8 cellular contexts compared by ENCODE assay signal in the genomic region with DNA sequence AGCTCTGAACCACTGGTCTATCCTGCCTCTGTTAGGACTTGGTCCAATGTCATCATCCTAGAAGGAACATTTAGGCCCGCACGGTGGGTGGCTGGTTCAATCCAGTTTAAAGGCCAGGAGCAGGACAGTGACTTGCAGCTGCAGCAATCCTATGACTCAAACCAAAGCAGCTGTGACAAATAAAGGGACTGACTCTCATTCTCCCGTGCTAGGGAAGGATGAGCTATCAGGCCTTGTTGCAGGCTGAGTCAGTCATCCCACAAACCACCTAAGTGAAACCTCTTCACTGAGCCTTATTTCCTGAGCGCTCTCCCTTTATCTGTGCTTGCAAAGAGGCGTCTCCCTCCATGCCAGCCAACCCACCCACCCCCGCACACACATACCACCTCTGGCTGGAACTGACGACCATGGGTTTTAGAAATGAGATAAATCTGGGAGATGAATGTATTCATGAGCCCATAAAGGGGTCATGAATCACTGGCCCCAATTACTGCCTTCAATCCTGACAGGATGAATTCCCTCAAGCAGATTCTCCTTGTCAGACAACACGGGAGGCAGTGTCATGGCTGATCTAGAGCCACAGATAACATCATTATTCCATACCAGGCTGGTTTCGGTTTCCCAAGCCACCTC.
A peak's percentile ranks its signal among the peaks of the same experiment; 100 is the strongest.
DNase-seq lines count a peak whose midpoint lies in the region; ATAC-seq and TF ChIP-seq lines count a peak whose summit lies in the region.

No MANE protein-coding gene starts in this region.

- H3K36me3 Mint-ChIP-seq in GM23338 (ENCODE audit: low read depth): no peaks in the 10 kb centered on the region

- H3K9me3 ChIP-seq in Panc1 (ENCODE audit: control insufficient read depth, insufficient read depth, low read depth, low read length): no peaks in the 10 kb centered on the region

- no TSS peak for BruUV-seq in Panc1 (replicated peaks; lab: Mats Ljungman, UMichigan)

- H3K27ac ChIP-seq in GM23338 (ENCODE audit: low read depth): no peak overlapping the region
- no peak overlapping the region for H3K27ac ChIP-seq in Panc1 (ENCODE audit: low read length)
- H3K27ac ChIP-seq in epithelial cell of prostate: peak overlapping the region; percentile 61

- H3K4me3 ChIP-seq in GM23338 (no peak overlapping the region), Panc1 (ENCODE audit: low read depth in 2 of 2, low read length in 2 of 2) (no peak overlapping the region)

- H3K36me3 ChIP-seq in GM23338 (ENCODE audit: insufficient read depth): no peaks in the 10 kb centered on the region
- H3K36me3 ChIP-seq in Panc1 (ENCODE audit: control insufficient read depth, insufficient read depth, low read length): no peaks in the 10 kb centered on the region

- H3K4me2 ChIP-seq in GM23338: no peak overlapping the region

- H3K4me1 Mint-ChIP-seq in GM23338: peaks cover 12% of the 10 kb centered on the region; the same call in 2 of the 3 replicates

- H2AFZ ChIP-seq in GM23338: no peak overlapping the region

- no peaks in the 10 kb centered on the region for H3K9me3 Mint-ChIP-seq in GM23338

- H3K27me3 Mint-ChIP-seq in GM23338 (ENCODE audit: insufficient read depth, low read depth, poor library complexity): peaks cover 14% of the 10 kb centered on the region

- TF ChIP-seq CTCF in GM23338 (conservative IDR thresholded peaks at IDR 0.05; ENCODE audit: low read depth in 2 of 2): no peak
- no peak for TF ChIP-seq CTCF in Panc1 (IDR thresholded peaks at IDR 0.05)

- in situ Hi-C loops in Panc1 (cut with HindIII; ENCODE audit: low pct_unique_long_range_greater_than_20kb, low sequenced_read_pairs): no loop called here

- intact Hi-C loops in Panc1 (cut with micrococcal nuclease; ENCODE audit: unreplicated experiment): no loop called here

- H3F3A ChIP-seq in GM23338 (replicated peaks; ENCODE audit: low read depth): no peaks in the 10 kb centered on the region

- H3K4me3 Mint-ChIP-seq in GM23338: no peak overlapping the region

- H3K79me2 ChIP-seq in GM23338 (replicated peaks; ENCODE audit: insufficient read depth): no peaks in the 10 kb centered on the region

- POLR2A ChIA-PET in Panc1 (lab: Charles Lee): no interaction called here

- no peaks in the 10 kb centered on the region for H4K20me1 ChIP-seq in GM23338 (replicated peaks; ENCODE audit: insufficient read depth)

- no peak for ATAC-seq in GM23338
- no peak for ATAC-seq in Panc1
- ATAC-seq in GM19324 (IDR thresholded peaks at IDR 0.05; ENCODE audit: low FRiP score, unreplicated experiment): no peak
- ATAC-seq in HG02840 (IDR thresholded peaks at IDR 0.05; ENCODE audit: low FRiP score, unreplicated experiment): no peak

- H3K4me1 ChIP-seq in GM23338 (ENCODE audit: insufficient read depth) (no peaks in the 10 kb centered on the region), Panc1 (ENCODE audit: control insufficient read depth, insufficient read depth, low read length) (no peaks in the 10 kb centered on the region)

- no peak for DNase-seq in GM23338 (ENCODE audit: low spot score)
- DNase-seq in Panc1 (ENCODE audit: low read depth, low spot score): peak; percentile 24
- DNase-seq in epithelial cell of prostate (ENCODE audit: low read depth, low spot score): peak; percentile 91
- peak; percentile 33 to 52 for DNase-seq in stimulated activated CD4-positive, alpha-beta T cell treated with anti-CD3 and anti-CD28 coated beads, Interleukin-4, amount 100 ng/mL, for 48 hours (ENCODE audit: low read depth in 2 of 2)
- no peak for DNase-seq in ecto neural progenitor cell (ENCODE audit: low spot score)
- DNase-seq in SKM-1 treated with dmso at 0.1 percent for 144 hours (lab: John Stamatoyannopoulos, UW; ENCODE audit: unreplicated experiment): no peak

- H3K27me3 ChIP-seq in GM23338 (ENCODE audit: insufficient read depth) (no peaks in the 10 kb centered on the region), Panc1 (ENCODE audit: control insufficient read depth, insufficient read depth, low read length) (peaks cover 2% of the 10 kb centered on the region; the same call in 1 of the 2 replicates)

- CTCF ChIA-PET in Panc1 (lab: Charles Lee): interaction anchor here (1.4 kb wide), 1 partner anchor 162 kb away, joined by 3 read pairs; no protein-coding TSS in a partner anchor

- no peaks in the 10 kb centered on the region for H3K9me2 ChIP-seq in GM23338 (ENCODE audit: insufficient read depth)

- H3K27ac Mint-ChIP-seq in GM23338: 0 out of 2 replicates have a peak overlapping the region, but pooled peaks have one; percentile 30

TF ChIP-seq in GM23338, 12 proteins besides CTCF, POLR2A, EP300 and RAD21 (continues in another document):
- TF ChIP-seq EZH2phosphoT487 (IDR thresholded peaks at IDR 0.05; ENCODE audit: unreplicated experiment) (no peak), POLR2AphosphoS5 (IDR thresholded peaks at IDR 0.05; ENCODE audit: low read depth) (no peak), ZNF462 (CRISPR knock-in tag; IDR thresholded peaks at IDR 0.05) (no peak), NANOG (IDR thresholded peaks at IDR 0.05; ENCODE audit: borderline replicate concordance) (no peak)

Comparison
In these comparisons a context has a peak if more than half of its experiments do, and no peak if none do; other contexts are left out.
1. DNase-seq: peak in Panc1 (single experiment), epithelial cell of prostate (single experiment) and stimulated activated CD4-positive, alpha-beta T cell treated with anti-CD3 and anti-CD28 coated beads, Interleukin-4, amount 100 ng/mL, for 48 hours (2 of 2); none in GM23338 (single experiment), ecto neural progenitor cell (single experiment) and SKM-1 treated with dmso at 0.1 percent for 144 hours (single experiment).